Comparison of ENCODE assay signal across 36 cellular contexts in the genomic region with DNA sequence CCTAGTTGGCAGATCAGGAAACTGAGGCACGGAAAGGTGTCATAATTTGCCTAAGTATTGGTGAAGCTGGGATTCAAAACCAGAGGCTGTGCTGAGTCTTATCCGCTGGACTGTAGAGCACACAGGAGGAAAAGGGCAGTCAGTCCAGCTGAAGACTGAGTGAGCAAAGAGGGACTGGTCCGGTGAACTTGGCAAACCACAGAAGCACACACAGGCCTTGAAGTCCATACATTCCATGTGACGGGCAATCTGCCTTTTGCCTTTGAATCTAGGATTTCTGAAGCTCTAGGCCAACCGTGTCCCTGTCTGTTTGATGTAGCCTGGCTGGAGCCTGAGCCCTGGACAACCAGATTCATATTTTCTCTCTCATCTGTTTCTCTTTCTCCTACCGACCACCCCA.
"Had no signal": no experiment of that assay in that cellular context is flagged by ENCODE, and none has a peak within 500 bp of the region (broad histone marks: within the 10 kb centered on the region; RNA-seq: fewer than 3 reads in every experiment).

No MANE protein-coding gene starts in this region.

- H3K27ac ChIP-seq: adrenal gland, ascending aorta, cardiac muscle cell, VCaP had no signal

- H3K4me3 ChIP-seq: adrenal gland, ascending aorta, cardiac muscle cell had no signal

- H3K27ac Mint-ChIP-seq: activated B cell treated with CpG ODN at 0.5 μM for 24 hours; activated CD4-positive, alpha-beta memory T cell treated with anti-CD3 and anti-CD28 coated beads for 36 hours; activated CD4-positive, alpha-beta T cell treated with anti-CD3 and anti-CD28 coated beads, Interleukin-2, amount 10 ng/mL, durations not matched to agents 24 days and 14 days; activated CD8-positive, alpha-beta T cell treated with anti-CD3 and anti-CD28 coated beads for 36 hours; activated naive CD4-positive, alpha-beta T cell treated with anti-CD3 and anti-CD28 coated beads for 36 hours; activated naive CD4-positive, alpha-beta T cell treated with anti-CD3 and anti-CD28 coated beads, Interleukin-2, amount 50 U/mL, for 72 hours; activated naive CD8-positive, alpha-beta T cell treated with anti-CD3 and anti-CD28 coated beads for 36 hours; activated T-cell treated with anti-CD3 and anti-CD28 coated beads, Interleukin-2, amount 50 U/mL, for 72 hours; activated T-helper 1 cell treated with anti-CD3 and anti-CD28 coated beads, Interleukin-12 subunit alpha, Interleukin-12 subunit beta, Interleukin-2, Interleukin-4 antibody, amounts not matched to agents 30 ng/mL and 10 ng/mL and 1 ng/mL, durations not matched to agents 14 hours and 24 hours and 36 hours; activated T-helper 17 cell treated with anti-CD3 and anti-CD28 coated beads, Interleukin-2, amount 50 U/mL, for 72 hours; T-helper 1 cell treated with Interleukin-12 subunit alpha and Interleukin-12 subunit beta and Interleukin-4 antibody, amounts not matched to agents 30 μg/mL and 1 μg/mL, for 36 hours; T-helper 2 cell treated with Interferon-gamma antibody and Interleukin-4, amounts not matched to agents 5 μg/mL and 100 μg/mL, for 36 hours had no signal

- H3K9me3 Mint-ChIP-seq: activated B cell treated with CpG ODN at 0.5 μM for 24 hours; activated CD4-positive, alpha-beta memory T cell treated with anti-CD3 and anti-CD28 coated beads for 36 hours; activated CD4-positive, alpha-beta T cell treated with anti-CD3 and anti-CD28 coated beads, Interleukin-2, amount 10 ng/mL, durations not matched to agents 24 days and 14 days; activated CD8-positive, alpha-beta T cell treated with anti-CD3 and anti-CD28 coated beads for 36 hours; activated naive CD4-positive, alpha-beta T cell treated with anti-CD3 and anti-CD28 coated beads for 36 hours; activated naive CD4-positive, alpha-beta T cell treated with anti-CD3 and anti-CD28 coated beads, Interleukin-2, amount 50 U/mL, for 72 hours; activated naive CD8-positive, alpha-beta T cell treated with anti-CD3 and anti-CD28 coated beads for 36 hours; activated T-cell treated with anti-CD3 and anti-CD28 coated beads, Interleukin-2, amount 50 U/mL, for 4 hours; activated T-cell treated with anti-CD3 and anti-CD28 coated beads, Interleukin-2, amount 50 U/mL, for 72 hours; activated T-helper 1 cell treated with anti-CD3 and anti-CD28 coated beads, Interleukin-12 subunit alpha, Interleukin-12 subunit beta, Interleukin-2, Interleukin-4 antibody, amounts not matched to agents 30 ng/mL and 10 ng/mL and 1 ng/mL, durations not matched to agents 14 hours and 24 hours and 36 hours; activated T-helper 17 cell treated with anti-CD3 and anti-CD28 coated beads, Interleukin-2, amount 50 U/mL, for 72 hours; brain; central memory CD8-positive, alpha-beta T cell; T-helper 1 cell treated with Interleukin-12 subunit alpha and Interleukin-12 subunit beta and Interleukin-4 antibody, amounts not matched to agents 30 μg/mL and 1 μg/mL, for 36 hours; T-helper 2 cell treated with Interferon-gamma antibody and Interleukin-4, amounts not matched to agents 5 μg/mL and 100 μg/mL, for 36 hours had no signal

- H3K9me3 ChIP-seq: adrenal gland, ascending aorta had no signal

- DNase-seq: activated B cell treated with CpG ODN at 0.5 μM for 24 hours; activated CD4-positive, alpha-beta memory T cell treated with anti-CD3 and anti-CD28 coated beads for 36 hours; activated CD4-positive, alpha-beta T cell treated with anti-CD3 and anti-CD28 coated beads for 4 hours; activated CD4-positive, alpha-beta T cell treated with anti-CD3 and anti-CD28 coated beads, Interleukin-2, amount 10 ng/mL, durations not matched to agents 24 days and 14 days; activated CD4-positive, alpha-beta T cell treated with anti-CD3 and anti-CD28 coated beads, Interleukin-2, amount 50 U/mL, for 1 hour; activated CD4-positive, alpha-beta T cell treated with anti-CD3 and anti-CD28 coated beads, Interleukin-2, amount 50 U/mL, for 4 hours; activated CD4-positive, CD25-positive, alpha-beta regulatory T cell treated with anti-CD3 and anti-CD28 coated beads, Interleukin-2, amount 50 U/mL, for 72 hours; activated CD8-positive, alpha-beta memory T cell treated with anti-CD3 and anti-CD28 coated beads, Interleukin-2, amount 50 U/mL, for 4 hours; activated CD8-positive, alpha-beta T cell treated with anti-CD3 and anti-CD28 coated beads for 36 hours; activated effector memory CD4-positive, alpha-beta T cell treated with anti-CD3 and anti-CD28 coated beads, Interleukin-2, amount 50 U/mL, for 16 hours; activated gamma-delta T cell treated with Interleukin-2 at 50 U/mL for 16 hours; activated naive CD4-positive, alpha-beta T cell; activated naive CD4-positive, alpha-beta T cell treated with anti-CD3 and anti-CD28 coated beads for 36 hours; activated naive CD4-positive, alpha-beta T cell treated with anti-CD3 and anti-CD28 coated beads, Interleukin-2, amount 50 U/mL, for 16 hours; activated naive CD8-positive, alpha-beta T cell treated with anti-CD3 and anti-CD28 coated beads for 36 hours; activated T-cell treated with anti-CD3 and anti-CD28 coated beads for 4 hours; activated T-cell treated with anti-CD3 and anti-CD28 coated beads, Interleukin-2, amount 50 U/mL, for 1 hour; activated T-cell treated with anti-CD3 and anti-CD28 coated beads, Interleukin-2, amount 50 U/mL, for 4 hours; activated T-cell treated with anti-CD3 and anti-CD28 coated beads, Interleukin-2, amount 50 U/mL, for 72 hours; adrenal gland; amniotic stem cell; caudate nucleus; cerebellar nuclear complex; T-helper 1 cell; T-helper 2 cell; T-helper 9 cell had no signal

- H3K4me1 ChIP-seq: adrenal gland, ascending aorta had no signal

- H3K27me3 ChIP-seq: adrenal gland, ascending aorta, cardiac muscle cell had no signal

- ATAC-seq: activated CD8-positive, alpha-beta T cell treated with anti-CD3 and anti-CD28 coated beads for 36 hours; activated naive CD4-positive, alpha-beta T cell treated with anti-CD3 and anti-CD28 coated beads, Interleukin-2, amount 50 U/mL, for 72 hours; activated T-cell treated with anti-CD3 and anti-CD28 coated beads, Interleukin-2, amount 50 U/mL, for 4 hours; activated T-cell treated with anti-CD3 and anti-CD28 coated beads, Interleukin-2, amount 50 U/mL, for 72 hours; activated T-helper 17 cell treated with anti-CD3 and anti-CD28 coated beads, Interleukin-2, amount 50 U/mL, for 72 hours had no signal

- H3K4me3 Mint-ChIP-seq: activated B cell treated with CpG ODN at 0.5 μM for 24 hours; activated CD4-positive, alpha-beta memory T cell treated with anti-CD3 and anti-CD28 coated beads for 36 hours; activated CD4-positive, alpha-beta T cell treated with anti-CD3 and anti-CD28 coated beads, Interleukin-2, amount 10 ng/mL, durations not matched to agents 24 days and 14 days; activated CD8-positive, alpha-beta T cell treated with anti-CD3 and anti-CD28 coated beads for 36 hours; activated naive CD4-positive, alpha-beta T cell treated with anti-CD3 and anti-CD28 coated beads for 36 hours; activated naive CD8-positive, alpha-beta T cell treated with anti-CD3 and anti-CD28 coated beads for 36 hours; activated T-cell treated with anti-CD3 and anti-CD28 coated beads, Interleukin-2, amount 50 U/mL, for 4 hours; activated T-cell treated with anti-CD3 and anti-CD28 coated beads, Interleukin-2, amount 50 U/mL, for 72 hours; activated T-helper 1 cell treated with anti-CD3 and anti-CD28 coated beads, Interleukin-12 subunit alpha, Interleukin-12 subunit beta, Interleukin-2, Interleukin-4 antibody, amounts not matched to agents 30 ng/mL and 10 ng/mL and 1 ng/mL, durations not matched to agents 14 hours and 24 hours and 36 hours; activated T-helper 17 cell treated with anti-CD3 and anti-CD28 coated beads, Interleukin-2, amount 50 U/mL, for 72 hours; brain; central memory CD8-positive, alpha-beta T cell; T-helper 1 cell treated with Interleukin-12 subunit alpha and Interleukin-12 subunit beta and Interleukin-4 antibody, amounts not matched to agents 30 μg/mL and 1 μg/mL, for 36 hours; T-helper 2 cell treated with Interferon-gamma antibody and Interleukin-4, amounts not matched to agents 5 μg/mL and 100 μg/mL, for 36 hours had no signal

- H3K36me3 ChIP-seq: adrenal gland, ascending aorta, cardiac muscle cell had no signal

- H3K36me3 Mint-ChIP-seq: activated CD4-positive, alpha-beta memory T cell treated with anti-CD3 and anti-CD28 coated beads for 36 hours; activated naive CD4-positive, alpha-beta T cell treated with anti-CD3 and anti-CD28 coated beads, Interleukin-2, amount 50 U/mL, for 72 hours; activated naive CD8-positive, alpha-beta T cell treated with anti-CD3 and anti-CD28 coated beads for 36 hours; brain had no signal

- H3K4me1 Mint-ChIP-seq: activated CD4-positive, alpha-beta T cell treated with anti-CD3 and anti-CD28 coated beads, Interleukin-2, amount 10 ng/mL, durations not matched to agents 24 days and 14 days; activated naive CD8-positive, alpha-beta T cell treated with anti-CD3 and anti-CD28 coated beads for 36 hours; activated T-helper 17 cell treated with anti-CD3 and anti-CD28 coated beads, Interleukin-2, amount 50 U/mL, for 72 hours had no signal
